In genomic region chr19:45931055-45931454, GRCh38 we compare ENCODE assay signal across 23 cellular contexts. TPM values are rescaled to one million over a fixed set of nuclear protein-coding genes. Genes with fewer than 3 reads are reported as not detected.
DNase-seq lines count a peak whose midpoint lies in the region; ATAC-seq, FAIRE-seq and TF ChIP-seq lines count a peak whose summit lies in the region.
"Had no signal": no experiment of that assay in that cellular context is flagged by ENCODE, and none has a peak within 500 bp of the region (broad histone marks: within the 10 kb centered on the region; RNA-seq: fewer than 3 reads in every experiment).

No MANE protein-coding gene starts in this region.

- H4K20me1 ChIP-seq in H1 (replicated peaks in 1 of 2; ENCODE audit: control insufficient read depth in 1 of 2, insufficient read depth in 2 of 2, low read length in 2 of 2) (no peaks in the 10 kb centered on the region), neural cell (ENCODE audit: insufficient read depth) (no peaks in the 10 kb centered on the region)

- TF ChIP-seq POLR2A in heart left ventricle (IDR thresholded peaks at IDR 0.05) (no peak), H1 (IDR thresholded peaks at IDR 0.05; ENCODE audit: control extremely low read depth in 1 of 2, low read depth in 2 of 2, low read length in 2 of 2) (no peak)

- H3K27ac ChIP-seq in heart right ventricle (no peak overlapping the region), heart left ventricle (no peak overlapping the region), H1 (ENCODE audit: low read depth, low read length) (no peak overlapping the region), neural cell (ENCODE audit: low read length) (no peak overlapping the region)
- H3K27ac ChIP-seq: RWPE1, SJCRH30 had no signal

- H3K27me3 Mint-ChIP-seq in T-helper 17 cell: peaks cover 49% of the 10 kb centered on the region
- H3K27me3 Mint-ChIP-seq in stimulated activated naive CD8-positive, alpha-beta T cell treated with anti-CD3 and anti-CD28 coated beads, Interleukin-15, amount 100 ng/mL, for 72 hours: peaks cover 73% of the 10 kb centered on the region

- TF ChIP-seq CTCF in heart right ventricle (IDR thresholded peaks at IDR 0.05) (peak in 5 of 9 donors; percentile 10 to 24 (median 19)), heart left ventricle (IDR thresholded peaks at IDR 0.05) (peak in 3 of 12 donors; percentile 10 to 25 (median 10)), H1 (IDR thresholded peaks at IDR 0.05; ENCODE audit: control extremely low read depth in 1 of 3, insufficient read depth in 1 of 3, low read depth in 1 of 3, low read length in 3 of 3) (peak in 2 of 3 experiments; percentile 10 to 27; a peak in 2 of 4 replicates), neural cell (IDR thresholded peaks at IDR 0.05; ENCODE audit: poor library complexity, severe bottlenecking) (peak; percentile 15), GM13977 (IDR thresholded peaks at IDR 0.05; ENCODE audit: extremely low read depth, insufficient read depth, missing control alignments) (no peak)

- H4K8ac ChIP-seq in H1 (ENCODE audit: extremely low read depth, insufficient read depth, low read length): no peak overlapping the region

- H3K9me3 ChIP-seq in heart right ventricle (no peaks in the 10 kb centered on the region), heart left ventricle (no peaks in the 10 kb centered on the region), T-helper 17 cell (ENCODE audit: control insufficient read depth, low read length, poor library complexity, severe bottlenecking) (no peaks in the 10 kb centered on the region), H1 (ENCODE audit: insufficient read depth in 2 of 2, low read depth in 1 of 2, low read length in 1 of 2) (no peaks in the 10 kb centered on the region), neural cell (ENCODE audit: low read length) (no peaks in the 10 kb centered on the region)
- H3K9me3 ChIP-seq: SJCRH30 had no signal

- WGBS in heart right ventricle, 2 donors: 61 to 63% methylated on average over 3 of the region's 3 CpGs
- 55 to 75% (median 65%) methylated on average over 3 of the region's 3 CpGs for WGBS in heart left ventricle, 4 donors
- WGBS in H1 (ENCODE audit: extremely low coverage in 1 of 2, insufficient coverage in 1 of 2, insufficient read length in 1 of 2, insufficient replicate concordance in 2 of 2, low coverage in 1 of 2, low lambda C conversion rate in 2 of 2, missing lambda C conversion rate in 1 of 2), 2 experiments: 83% methylated on average over 3 of the region's 3 CpGs; no CpG with 5 or more reads in 1 of the 2 experiments

- intact Hi-C loops in heart right ventricle (cut with DNase I) (loop anchor here in 3 of 10 donors (5.0 kb wide), 2 partner anchors 76 to 86 kb away; no protein-coding TSS in a partner anchor), heart left ventricle (cut with DNase I) (no loop called here)

- H3K27ac Mint-ChIP-seq in T-helper 17 cell: peak overlapping the region; percentile 41
- H3K27ac Mint-ChIP-seq in stimulated activated naive CD8-positive, alpha-beta T cell treated with anti-CD3 and anti-CD28 coated beads, Interleukin-15, amount 100 ng/mL, for 72 hours: no peak overlapping the region
- H3K27ac Mint-ChIP-seq: CD4-positive, alpha-beta memory T cell had no signal

- no peak overlapping the region for H3K23ac ChIP-seq in H1 (ENCODE audit: insufficient read length)

- no peak overlapping the region for H2BK20ac ChIP-seq in H1 (ENCODE audit: low read length)

- H2BK12ac ChIP-seq in H1 (ENCODE audit: low read depth, low read length): no peak overlapping the region

- ATAC-seq in heart right ventricle (no peak), heart left ventricle (no peak), T-helper 17 cell (no peak)
- no peak for ATAC-seq in stimulated activated naive CD8-positive, alpha-beta T cell treated with anti-CD3 and anti-CD28 coated beads, Interleukin-15, amount 100 ng/mL, for 72 hours

- peaks cover 10% of the 10 kb centered on the region for H3K4me1 Mint-ChIP-seq in T-helper 17 cell
- H3K4me1 Mint-ChIP-seq in stimulated activated naive CD8-positive, alpha-beta T cell treated with anti-CD3 and anti-CD28 coated beads, Interleukin-15, amount 100 ng/mL, for 72 hours: peaks cover 16% of the 10 kb centered on the region

- DNase-seq in heart right ventricle (no peak), heart left ventricle (no peak), T-helper 17 cell (no peak), H1 (ENCODE audit: low read depth in 1 of 2, low spot score in 2 of 2) (no peak), GM13977 (ENCODE audit: low spot score) (no peak)
- no peak for DNase-seq in activated CD8-positive, alpha-beta memory T cell treated with anti-CD3 and anti-CD28 coated beads for 24 hours
- DNase-seq in stimulated activated naive CD8-positive, alpha-beta T cell treated with anti-CD3 and anti-CD28 coated beads, Interleukin-15, amount 100 ng/mL, for 72 hours: no peak
- DNase-seq: 8988T; CD4-positive, alpha-beta memory T cell; NCI-H1417 treated with DMSO at 0.1 percent for 48 hours; NCI-H1930; NCI-H2171; NCI-H446; NK-92 treated with Interleukin-12 subunit alpha and Interleukin-12 subunit beta, amount 100 ng/mL, for 24 hours; OCI-M1; SJCRH30 had no signal

- peaks cover 0 to 9% (median 6%) of the 10 kb centered on the region in 9 donors for H3K4me1 ChIP-seq in heart right ventricle
- peaks cover 0 to 9% (median 3%) of the 10 kb centered on the region in 12 donors for H3K4me1 ChIP-seq in heart left ventricle
- H3K4me1 ChIP-seq in H1 (replicated peaks in 1 of 4; ENCODE audit: control insufficient read depth in 3 of 4, insufficient read depth in 4 of 4, low read length in 3 of 4): peaks cover 0 to 3% (median 0%) of the 10 kb centered on the region in 4 experiments; a peak in 2 of 7 replicates
- H3K4me1 ChIP-seq: SJCRH30 had no signal

- no peak overlapping the region for H4K5ac ChIP-seq in H1 (ENCODE audit: insufficient read length, low read depth, low read length)

- H3K79me2 ChIP-seq in H1 (ENCODE audit: control insufficient read depth in 1 of 2, insufficient read depth in 2 of 2, low read length in 2 of 2) (no peaks in the 10 kb centered on the region), neural cell (replicated peaks; ENCODE audit: insufficient read depth, low read length) (no peaks in the 10 kb centered on the region)

- CTCF ChIA-PET in H1 (lab: Charles Lee; ENCODE audit: partially characterized antibody): interaction anchor here (0.6 to 1.6 kb wide), 6 partner anchors 15 to 665 kb away, joined by 3 to 6 read pairs (median 4); partner anchors contain the start of gene NANOS2

- no peak overlapping the region for H2BK5ac ChIP-seq in H1 (ENCODE audit: low read depth, low read length)

- POLR2A ChIA-PET in H1 (lab: Charles Lee; ENCODE audit: partially characterized antibody): interaction anchor here (0.6 kb wide), 2 partner anchors 15 to 563 kb away, joined by 3 read pairs; no protein-coding TSS in a partner anchor

- no peak for FAIRE-seq in H1 (lab: Jason Lieb, UNC)
- FAIRE-seq: GM18507 had no signal

- H2AFZ ChIP-seq in H1 (ENCODE audit: low read length): no peak overlapping the region
- no peak overlapping the region for H2AFZ ChIP-seq in neural cell (ENCODE audit: low read depth, low read length)

- H3K18ac ChIP-seq in H1 (ENCODE audit: extremely low read depth, low read length): no peak overlapping the region

- no peak overlapping the region for H2AK5ac ChIP-seq in H1 (ENCODE audit: low read depth, low read length)

- H3K56ac ChIP-seq in H1 (replicated peaks; ENCODE audit: insufficient read length, low read depth, low read length): no peak overlapping the region

- no peak overlapping the region for H3K4ac ChIP-seq in H1 (replicated peaks; ENCODE audit: insufficient read length, low read depth, low read length)

- no peak overlapping the region for H3K4me3 Mint-ChIP-seq in T-helper 17 cell
- no peak overlapping the region for H3K4me3 Mint-ChIP-seq in stimulated activated naive CD8-positive, alpha-beta T cell treated with anti-CD3 and anti-CD28 coated beads, Interleukin-15, amount 100 ng/mL, for 72 hours
- H3K4me3 Mint-ChIP-seq: CD4-positive, alpha-beta memory T cell had no signal

- H2BK120ac ChIP-seq in H1 (replicated peaks; ENCODE audit: low read depth, low read length): no peak overlapping the region

- no peak overlapping the region for H3K14ac ChIP-seq in H1 (ENCODE audit: insufficient read length)

- H3K4me2 ChIP-seq in H1 (ENCODE audit: insufficient read depth in 1 of 2, low read depth in 2 of 2, low read length in 2 of 2) (no peak overlapping the region), neural cell (ENCODE audit: low read length) (no peak overlapping the region)

- H3K36me3 Mint-ChIP-seq in T-helper 17 cell (ENCODE audit: low read depth): peaks cover 2% of the 10 kb centered on the region
- H3K36me3 Mint-ChIP-seq: CD4-positive, alpha-beta memory T cell had no signal

- H3K4me3 ChIP-seq in heart right ventricle (no peak overlapping the region), heart left ventricle (no peak overlapping the region), H1 (ENCODE audit: extremely low read depth in 1 of 4, insufficient read depth in 2 of 4, low read depth in 3 of 4, low read length in 4 of 4) (no peak overlapping the region), neural cell (ENCODE audit: low read length) (no peak overlapping the region)
- H3K4me3 ChIP-seq: SJCRH30 had no signal

- TF ChIP-seq RAD21 in H1 (IDR thresholded peaks at IDR 0.05 in 1 of 2, conservative IDR thresholded peaks at IDR 0.05 in 1 of 2; ENCODE audit: low read depth in 2 of 2, low read length in 2 of 2) (peak; percentile 33 to 34), neural cell (conservative IDR thresholded peaks at IDR 0.05) (peak; percentile 20)

- no peak overlapping the region for H4K91ac ChIP-seq in H1 (replicated peaks; ENCODE audit: insufficient read length, low read length)

- H3K27me3 ChIP-seq in heart right ventricle (peaks cover 0 to 31% (median 22%) of the 10 kb centered on the region in 7 donors), heart left ventricle (peaks cover 0 to 25% (median 7%) of the 10 kb centered on the region in 9 donors), H1 (replicated peaks in 1 of 4; ENCODE audit: control insufficient read depth in 3 of 4, extremely low read depth in 1 of 4, insufficient read depth in 3 of 4, low read length in 3 of 4) (peaks cover 1 to 18% (median 8%) of the 10 kb centered on the region in 4 experiments; a peak in 5 of 7 replicates), neural cell (ENCODE audit: insufficient read depth, low read depth, low read length) (no peaks in the 10 kb centered on the region)

- no peaks in the 10 kb centered on the region for H3K79me1 ChIP-seq in H1 (ENCODE audit: low read depth, low read length)

- H3F3A ChIP-seq in neural cell (ENCODE audit: insufficient read depth, low read length, poor library complexity, severe bottlenecking): no peaks in the 10 kb centered on the region

- H2BK15ac ChIP-seq in H1 (ENCODE audit: low read length): no peak overlapping the region

- H3K23me2 ChIP-seq in H1 (ENCODE audit: low read depth, low read length): peaks cover 5% of the 10 kb centered on the region; the same call in 1 of the 2 replicates

- no peaks in the 10 kb centered on the region for H3K9me3 Mint-ChIP-seq in stimulated activated naive CD8-positive, alpha-beta T cell treated with anti-CD3 and anti-CD28 coated beads, Interleukin-15, amount 100 ng/mL, for 72 hours
- H3K9me3 Mint-ChIP-seq: CD4-positive, alpha-beta memory T cell had no signal

- TF ChIP-seq EP300 in H1 (IDR thresholded peaks at IDR 0.05; ENCODE audit: borderline replicate concordance in 1 of 2, low read depth in 2 of 2, low read length in 2 of 2): no peak
- no peak for TF ChIP-seq EP300 in neural cell (conservative IDR thresholded peaks at IDR 0.05; ENCODE audit: poor library complexity, severe bottlenecking)

- no peaks in the 10 kb centered on the region for H3K9me2 ChIP-seq in neural cell (ENCODE audit: insufficient read depth, low read length)

- no peaks in the 10 kb centered on the region for H3K36me3 ChIP-seq in heart right ventricle
- H3K36me3 ChIP-seq in heart left ventricle: no peaks in the 10 kb centered on the region
- H3K36me3 ChIP-seq in H1 (ENCODE audit: control insufficient read depth in 2 of 4, insufficient read depth in 4 of 4, low read length in 3 of 4): no peaks in the 10 kb centered on the region
- peaks cover 10% of the 10 kb centered on the region for H3K36me3 ChIP-seq in neural cell (ENCODE audit: insufficient read depth, low read length)
- H3K36me3 ChIP-seq: SJCRH30 had no signal

- H3K9ac ChIP-seq in H1 (replicated peaks in 1 of 4; ENCODE audit: extremely low read depth in 1 of 4, low read depth in 3 of 4, low read length in 3 of 4) (no peak overlapping the region), neural cell (ENCODE audit: low read length) (no peak overlapping the region)

- in situ Hi-C loops in GM13977 (cut with MboI; ENCODE audit: low pct_unique_long_range_greater_than_20kb, low sequenced_read_pairs, unreplicated experiment): no loop called here

RNA-seq across cellular contexts. Expression of gene NANOS2, which starts 16.5 kb away (rescaled TPM):
- total RNA-seq in heart right ventricle: not detected
- polyA plus RNA-seq in heart right ventricle: not detected
- total RNA-seq in heart left ventricle: not detected
- polyA plus RNA-seq in heart left ventricle: not detected
- not detected for total RNA-seq in T-helper 17 cell
- total RNA-seq in H1 (2021; fragmentation: NEBNext Ultra II Directional; extraction: Animal tissue kit (Norgen Biotek cat#: 25700)): not detected in 2 replicates
- polyA plus RNA-seq in H1 (2011; rRNA removed): 0.20 and 0.24 TPM in 2 replicates
- polyA plus RNA-seq in H1 (2011; cell fraction: cytosol; rRNA removed): 0.09 TPM
- 0.56 TPM for polyA plus RNA-seq in H1 (2011; cell fraction: nucleus; rRNA removed)
- 0.13 to 0.17 TPM in 2 of 4 replicates, not detected in the others for polyA plus RNA-seq in H1 (2012, experiment 1 of 2)
- not detected for polyA plus RNA-seq in H1 (2012, experiment 2 of 2)
- polyA plus RNA-seq in H1 (2013, experiment 1 of 2): 0.10 TPM
- 0.06 TPM for polyA plus RNA-seq in H1 (2013, experiment 2 of 2)
- not detected in 2 replicates for polyA minus RNA-seq in H1 (2011; rRNA and poly(A)+ RNA removed)
- polyA minus RNA-seq in H1 (2011; cell fraction: cytosol; rRNA and poly(A)+ RNA removed): not detected
- not detected for polyA minus RNA-seq in H1 (2011; cell fraction: nucleus; rRNA and poly(A)+ RNA removed)
- 0.18 and 0.64 TPM in 2 replicates for polyA plus RNA-seq in neural cell
- polyA minus RNA-seq in neural cell: not detected in 2 replicates
- total RNA-seq: CD4-positive, alpha-beta memory T cell; H4; HT1080; SJCRH30 had no signal
- polyA plus RNA-seq: BJ; CD4-positive, alpha-beta memory T cell had no signal

RNA-seq across cellular contexts. Expression of gene MYPOP, which starts 28.6 kb away (rescaled TPM):
- total RNA-seq in heart right ventricle (10 to 100 TPM in 6 of 10 donors, 1 to 10 TPM in 4; 8.1 to 17.0 (median 10.3) TPM), heart left ventricle (10 to 100 TPM in 5 of 9 donors, 1 to 10 TPM in 4; 8.3 to 16.0 (median 10.6) TPM), T-helper 17 cell (1 to 10 TPM; 7.1 to 7.5 TPM)
- polyA plus RNA-seq in heart right ventricle (1 to 10 TPM; 7.1 to 8.9 TPM), heart left ventricle (1 to 10 TPM; 7.9 to 8.7 TPM), H1 (2011; rRNA removed) (3.2 and 5.8 TPM in 2 replicates), neural cell (0.90 and 2.3 TPM in 2 replicates)
- 11.1 and 12.6 TPM in 2 replicates for total RNA-seq in H1 (2021; fragmentation: NEBNext Ultra II Directional; extraction: Animal tissue kit (Norgen Biotek cat#: 25700))
- 2.2 TPM for polyA plus RNA-seq in H1 (2011; cell fraction: cytosol; rRNA removed)
- 6.4 TPM for polyA plus RNA-seq in H1 (2011; cell fraction: nucleus; rRNA removed)
- 7.3 to 9.2 TPM (median 8.6 TPM) in 4 replicates for polyA plus RNA-seq in H1 (2012, experiment 1 of 2)
- 5.3 TPM for polyA plus RNA-seq in H1 (2012, experiment 2 of 2)
- 10.5 TPM for polyA plus RNA-seq in H1 (2013, experiment 1 of 2)
- 10.1 TPM for polyA plus RNA-seq in H1 (2013, experiment 2 of 2)
- 0.54 and 0.79 TPM in 2 replicates for polyA minus RNA-seq in H1 (2011; rRNA and poly(A)+ RNA removed)
- polyA minus RNA-seq in H1 (2011; cell fraction: cytosol; rRNA and poly(A)+ RNA removed): 2.7 TPM
- polyA minus RNA-seq in H1 (2011; cell fraction: nucleus; rRNA and poly(A)+ RNA removed): 1.6 TPM
- 2.9 and 3.0 TPM in 2 replicates for polyA minus RNA-seq in neural cell

RNA-seq across cellular contexts. Expression of gene NOVA2, which starts 42.6 kb away (rescaled TPM):
- total RNA-seq in heart right ventricle: 1 to 10 TPM; 4.4 to 7.8 (median 5.9) TPM
- 1 to 10 TPM; 1.6 to 8.2 TPM for polyA plus RNA-seq in heart right ventricle
- total RNA-seq in heart left ventricle: 10 to 100 TPM in 1 of 9 donors, 1 to 10 TPM in 8; 2.2 to 10.0 (median 4.8) TPM
- polyA plus RNA-seq in heart left ventricle: 1 to 10 TPM; 2.6 to 5.2 TPM
- not detected for total RNA-seq in T-helper 17 cell
- total RNA-seq in H1 (2021; fragmentation: NEBNext Ultra II Directional; extraction: Animal tissue kit (Norgen Biotek cat#: 25700)): 22.7 and 24.6 TPM in 2 replicates
- 3.2 and 4.5 TPM in 2 replicates for polyA plus RNA-seq in H1 (2011; rRNA removed)
- polyA plus RNA-seq in H1 (2011; cell fraction: cytosol; rRNA removed): 2.7 TPM
- polyA plus RNA-seq in H1 (2011; cell fraction: nucleus; rRNA removed): 4.4 TPM
- 11.1 to 12.7 TPM (median 11.8 TPM) in 4 replicates for polyA plus RNA-seq in H1 (2012, experiment 1 of 2)
- polyA plus RNA-seq in H1 (2012, experiment 2 of 2): 10.4 TPM
- polyA plus RNA-seq in H1 (2013, experiment 1 of 2): 8.0 TPM
- polyA plus RNA-seq in H1 (2013, experiment 2 of 2): 7.7 TPM
- 6.2 and 7.1 TPM in 2 replicates for polyA minus RNA-seq in H1 (2011; rRNA and poly(A)+ RNA removed)
- 10.1 TPM for polyA minus RNA-seq in H1 (2011; cell fraction: cytosol; rRNA and poly(A)+ RNA removed)
- polyA minus RNA-seq in H1 (2011; cell fraction: nucleus; rRNA and poly(A)+ RNA removed): 4.7 TPM
- 7.6 and 9.3 TPM in 2 replicates for polyA plus RNA-seq in neural cell
- polyA minus RNA-seq in neural cell: 18.0 and 27.3 TPM in 2 replicates
- total RNA-seq: CD4-positive, alpha-beta memory T cell; G401 had no signal
- polyA plus RNA-seq: CD4-positive, alpha-beta memory T cell had no signal

RNA-seq across cellular contexts. Expression of gene IRF2BP1, which starts 45.1 kb away (rescaled TPM):
- 10 to 100 TPM; 15.9 to 23.0 (median 20.3) TPM for total RNA-seq in heart right ventricle
- polyA plus RNA-seq in heart right ventricle: 10 to 100 TPM in 1 of 2 donors, 1 to 10 TPM in 1; 8.0 to 13.4 TPM
- total RNA-seq in heart left ventricle: 10 to 100 TPM; 17.7 to 40.0 (median 19.6) TPM
- polyA plus RNA-seq in heart left ventricle: 10 to 100 TPM; 13.6 to 14.5 TPM
- total RNA-seq in T-helper 17 cell: 10 to 100 TPM; 16.0 to 18.7 TPM
- 24.4 and 25.3 TPM in 2 replicates for total RNA-seq in H1 (2021; fragmentation: NEBNext Ultra II Directional; extraction: Animal tissue kit (Norgen Biotek cat#: 25700))
- polyA plus RNA-seq in H1 (2011; rRNA removed): 12.1 and 22.1 TPM in 2 replicates
- 14.9 TPM for polyA plus RNA-seq in H1 (2011; cell fraction: cytosol; rRNA removed)
- 16.2 TPM for polyA plus RNA-seq in H1 (2011; cell fraction: nucleus; rRNA removed)
- polyA plus RNA-seq in H1 (2012, experiment 1 of 2): 9.9 to 15.9 TPM (median 13.9 TPM) in 4 replicates
- 14.7 TPM for polyA plus RNA-seq in H1 (2012, experiment 2 of 2)
- 9.6 TPM for polyA plus RNA-seq in H1 (2013, experiment 1 of 2)
- polyA plus RNA-seq in H1 (2013, experiment 2 of 2): 8.2 TPM
- polyA minus RNA-seq in H1 (2011; rRNA and poly(A)+ RNA removed): 4.6 and 5.9 TPM in 2 replicates
- polyA minus RNA-seq in H1 (2011; cell fraction: cytosol; rRNA and poly(A)+ RNA removed): 15.4 TPM
- 19.1 TPM for polyA minus RNA-seq in H1 (2011; cell fraction: nucleus; rRNA and poly(A)+ RNA removed)
- polyA plus RNA-seq in neural cell: 26.9 and 27.6 TPM in 2 replicates
- polyA minus RNA-seq in neural cell: 39.1 and 45.5 TPM in 2 replicates
